1 cellular context compared by ENCODE assay signal in genomic region chr1:155933591-155934096, GRCh38.
TF ChIP-seq lines count a peak whose summit lies in the region.

No MANE protein-coding gene starts in this region.

TF ChIP-seq in liver, 16 proteins besides CTCF, POLR2A, EP300 and RAD21 (continued from another document):
- TF ChIP-seq ZBTB33 (IDR thresholded peaks at IDR 0.05) (no peak), JUND (IDR thresholded peaks at IDR 0.05) (no peak), NR2F2 (IDR thresholded peaks at IDR 0.05) (no peak), FOXA2 (IDR thresholded peaks at IDR 0.05) (no peak)
TF ChIP-seq in liver: peak in this region for 0.
